1 cellular context compared by ENCODE assay signal in the genomic region with DNA sequence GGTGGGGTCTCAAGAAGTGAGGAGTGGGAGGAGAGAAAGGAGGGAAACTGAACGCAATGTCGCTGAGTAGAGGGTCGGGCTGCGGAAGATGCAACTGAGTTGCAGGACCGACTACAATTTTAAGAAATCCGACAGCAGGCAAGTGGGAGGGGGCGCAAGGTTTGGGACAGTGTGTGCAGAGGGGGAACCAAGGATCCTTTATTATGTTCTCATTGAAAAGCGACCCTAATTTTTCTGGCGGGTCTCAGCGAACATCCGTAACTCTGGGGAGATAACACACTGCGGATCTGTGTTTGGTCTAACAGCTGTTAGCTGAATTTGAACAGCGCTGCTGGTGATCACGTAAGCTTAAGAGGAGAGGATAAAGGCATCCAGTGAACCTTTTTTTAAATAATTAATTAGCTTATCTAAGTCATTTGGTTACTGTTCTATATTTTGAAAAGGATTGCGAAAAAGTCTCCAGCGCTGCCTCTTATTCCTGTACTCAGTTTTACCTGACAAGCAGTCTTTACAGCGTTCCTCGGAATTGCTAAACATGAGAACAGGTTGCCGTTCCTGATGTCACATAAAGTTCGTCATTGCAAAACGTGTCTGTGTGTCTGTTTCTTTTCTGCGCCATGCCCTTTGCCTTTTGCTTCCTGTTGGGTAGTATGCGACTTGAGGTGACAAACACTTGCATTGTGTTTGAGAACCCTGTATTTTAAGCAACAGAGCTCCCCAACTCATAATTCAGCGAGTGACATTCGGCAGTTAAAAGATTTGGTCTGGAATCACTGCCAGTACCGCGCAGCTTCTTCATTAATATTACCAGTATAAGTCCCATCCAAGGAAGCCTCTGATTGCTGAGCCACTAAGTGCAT.
TF ChIP-seq lines count a peak whose summit lies in the region.

No MANE protein-coding gene starts in this region.

TF ChIP-seq in H1, 55 proteins besides CTCF, POLR2A, EP300 and RAD21:
- TF ChIP-seq SUZ12 (IDR thresholded peaks at IDR 0.05; ENCODE audit: low read length) (peak; percentile 49; the same call in 1 of the 2 replicates), NANOG (IDR thresholded peaks at IDR 0.05; ENCODE audit: insufficient read depth, low read depth, low read length, poor library complexity, severe bottlenecking) (no peak), EZH2 (IDR thresholded peaks at IDR 0.05; ENCODE audit: low read depth, low read length, severe bottlenecking) (peak; percentile 69)
